In the genomic region with DNA sequence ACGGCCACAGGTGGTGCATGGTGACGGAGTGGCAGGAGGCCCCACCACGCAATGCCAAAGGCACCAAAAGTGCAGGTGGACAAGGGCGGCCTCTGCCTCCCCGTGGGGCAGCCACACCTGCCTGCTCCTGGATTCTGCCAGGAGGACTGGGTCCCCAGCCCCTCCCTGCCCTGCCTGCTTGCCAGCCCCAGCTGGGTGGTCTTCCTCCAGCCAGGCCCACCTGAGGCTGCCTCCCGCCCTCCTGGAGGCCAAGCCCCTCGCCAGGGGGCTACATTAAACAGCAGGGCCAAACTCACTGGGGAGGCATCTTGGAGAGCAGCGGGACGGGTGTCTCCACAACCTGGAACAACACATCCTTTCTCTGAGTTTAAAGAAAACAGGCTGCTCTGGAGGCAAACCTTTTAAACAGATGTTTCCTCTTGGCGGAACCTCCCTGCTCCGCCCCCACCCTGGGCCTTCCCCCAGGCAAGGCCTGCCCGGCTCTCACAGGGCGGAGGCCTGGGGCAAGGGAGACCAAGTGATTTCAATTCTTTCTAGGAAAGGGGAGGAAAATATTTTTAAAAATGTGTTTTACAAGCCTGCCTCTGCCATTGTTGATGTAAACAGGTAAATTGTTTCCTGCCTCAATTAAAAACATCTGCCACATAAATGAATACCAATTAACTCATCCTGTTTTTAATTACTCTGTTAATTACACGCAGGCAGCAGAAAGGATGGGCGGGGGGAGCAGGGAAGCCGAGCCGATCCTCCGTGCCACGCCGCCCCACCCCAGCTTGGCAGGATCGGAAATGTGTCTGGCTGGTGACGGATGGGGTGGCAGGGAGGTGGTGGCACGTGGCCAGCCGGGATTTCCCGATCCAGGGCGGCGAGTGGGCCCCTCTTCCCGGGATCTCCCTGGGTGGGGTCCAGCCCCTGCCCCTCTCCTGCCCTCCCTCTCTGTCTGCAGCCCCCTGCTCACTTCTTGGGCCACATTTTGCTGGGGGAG, we compare ENCODE assay signal across 9 cellular contexts. TPM values are rescaled to one million over a fixed set of nuclear protein-coding genes. Genes with fewer than 3 reads are reported as not detected.
DNase-seq lines count a peak whose midpoint lies in the region; ATAC-seq and TF ChIP-seq lines count a peak whose summit lies in the region.
"Had no signal": no experiment of that assay in that cellular context is flagged by ENCODE, and none has a peak within 500 bp of the region (broad histone marks: within the 10 kb centered on the region; RNA-seq: fewer than 3 reads in every experiment).

No MANE protein-coding gene starts in this region.

- ATAC-seq in GM19328 (IDR thresholded peaks at IDR 0.05; ENCODE audit: unreplicated experiment): no peak

- H3K4me3 Mint-ChIP-seq in endodermal cell: no peak overlapping the region

- H3K27me3 ChIP-seq in MG63: no peaks in the 10 kb centered on the region
- H3K27me3 ChIP-seq in osteoblast (ENCODE audit: insufficient read depth, low read length): peaks cover 3% of the 10 kb centered on the region
- no peaks in the 10 kb centered on the region for H3K27me3 ChIP-seq in endodermal cell (ENCODE audit: control insufficient read depth, insufficient read depth, low read length, poor library complexity, severe bottlenecking)

- H3K27me3 Mint-ChIP-seq in endodermal cell (ENCODE audit: insufficient read depth): peaks cover 12% of the 10 kb centered on the region

- H3K4me3 ChIP-seq in MG63 (no peak overlapping the region), osteoblast (ENCODE audit: insufficient read depth, low read length) (no peak overlapping the region), endodermal cell (ENCODE audit: low read length) (no peak overlapping the region)

- TF ChIP-seq CTCF in osteoblast (IDR thresholded peaks at IDR 0.05; ENCODE audit: extremely low read depth, low read depth, low read length) (no peak), endodermal cell (conservative IDR thresholded peaks at IDR 0.05) (no peak)

- H3K36me3 ChIP-seq in MG63 (no peaks in the 10 kb centered on the region), osteoblast (ENCODE audit: insufficient read depth, low read length) (no peaks in the 10 kb centered on the region), endodermal cell (ENCODE audit: control insufficient read depth, insufficient read depth, low read length) (no peaks in the 10 kb centered on the region)

- H3K9me3 ChIP-seq in MG63 (no peaks in the 10 kb centered on the region), osteoblast (ENCODE audit: low read depth, low read length) (no peaks in the 10 kb centered on the region), endodermal cell (ENCODE audit: control insufficient read depth, low read length) (no peaks in the 10 kb centered on the region)

- peaks cover 15% of the 10 kb centered on the region for H3K4me1 ChIP-seq in osteoblast (ENCODE audit: insufficient read depth, low read length)
- H3K4me1 ChIP-seq in endodermal cell (ENCODE audit: control insufficient read depth, insufficient read depth, low read length): no peaks in the 10 kb centered on the region

- H3K27ac Mint-ChIP-seq in endodermal cell: no peak overlapping the region

- H3K4me2 ChIP-seq in osteoblast (ENCODE audit: insufficient read depth, low read length): no peak overlapping the region

- no peaks in the 10 kb centered on the region for H4K20me1 ChIP-seq in osteoblast (ENCODE audit: insufficient read depth, low read length)

- peak; percentile 45 for DNase-seq in DMS153 treated with DMSO at 0.1 percent for 48 hours (lab: John Stamatoyannopoulos, UW; ENCODE audit: unreplicated experiment)
- peak; percentile 53 for DNase-seq in MG63
- peak; percentile 5 for DNase-seq in effector CD8-positive, alpha-beta T cell (lab: John Stamatoyannopoulos, UW)
- DNase-seq in osteoblast (ENCODE audit: insufficient read length, low spot score, missing footprints): peak; percentile 97
- DNase-seq in activated gamma-delta T cell (lab: John Stamatoyannopoulos, UW): no peak
- DNase-seq in endodermal cell: no peak
- no peak for DNase-seq in OCI-M1 (lab: John Stamatoyannopoulos, UW)

- WGBS in endodermal cell (ENCODE audit: insufficient coverage in 1 of 2, insufficient read length in 1 of 2), 2 experiments: 88 to 98% methylated on average over 12 to 27 of the region's 28 CpGs

- no peaks in the 10 kb centered on the region for H3K79me2 ChIP-seq in osteoblast (ENCODE audit: insufficient read depth, low read length)

- H3K27ac ChIP-seq in osteoblast (ENCODE audit: low read depth, low read length) (no peak overlapping the region), endodermal cell (ENCODE audit: low read depth, low read length) (no peak overlapping the region)

- no peak overlapping the region for H3K9ac ChIP-seq in endodermal cell (ENCODE audit: extremely low read depth, low read length, poor library complexity, severe bottlenecking)

- H3K4me1 Mint-ChIP-seq in endodermal cell: peaks cover 10% of the 10 kb centered on the region

- no peaks in the 10 kb centered on the region for H3K36me3 Mint-ChIP-seq in endodermal cell (ENCODE audit: low read depth)

- no peaks in the 10 kb centered on the region for H3K9me3 Mint-ChIP-seq in endodermal cell

- no peak overlapping the region for H2AFZ ChIP-seq in osteoblast (ENCODE audit: low read length)

RNA-seq across cellular contexts. Expression of gene PABPN1L, which starts 54.5 kb away (rescaled TPM):
- not detected in 2 replicates for total RNA-seq in MG63 (2014; rRNA removed; shearing (Covaris generic); ENCODE audit: low replicate concordance)
- total RNA-seq in osteoblast (not detected in 2 replicates), endodermal cell (not detected)
- polyA plus RNA-seq in endodermal cell (2013, experiment 1 of 2): not detected
- not detected for polyA plus RNA-seq in endodermal cell (2013, experiment 2 of 2)
- total RNA-seq: bronchial epithelial cell had no signal

RNA-seq across cellular contexts. Expression of gene CBFA2T3, which starts 56.1 kb away (rescaled TPM):
- not detected in 2 replicates for total RNA-seq in MG63 (2014; rRNA removed; shearing (Covaris generic); ENCODE audit: low replicate concordance)
- total RNA-seq in osteoblast (not detected in 2 replicates), endodermal cell (1 to 10 TPM; 1.0 to 3.1 TPM)
- polyA plus RNA-seq in endodermal cell (2013, experiment 1 of 2): 5.5 TPM
- polyA plus RNA-seq in endodermal cell (2013, experiment 2 of 2): 4.3 TPM

Comparison
In these comparisons a context has a peak if more than half of its experiments do, and no peak if none do; other contexts are left out.
1. DNase-seq: peak in DMS153 treated with DMSO at 0.1 percent for 48 hours (single experiment), MG63 (single experiment), effector CD8-positive, alpha-beta T cell (single experiment) and osteoblast (single experiment); none in activated gamma-delta T cell (single experiment), endodermal cell (single experiment) and OCI-M1 (single experiment).